ENCODE assay signal across 17 cellular contexts in the genomic region with DNA sequence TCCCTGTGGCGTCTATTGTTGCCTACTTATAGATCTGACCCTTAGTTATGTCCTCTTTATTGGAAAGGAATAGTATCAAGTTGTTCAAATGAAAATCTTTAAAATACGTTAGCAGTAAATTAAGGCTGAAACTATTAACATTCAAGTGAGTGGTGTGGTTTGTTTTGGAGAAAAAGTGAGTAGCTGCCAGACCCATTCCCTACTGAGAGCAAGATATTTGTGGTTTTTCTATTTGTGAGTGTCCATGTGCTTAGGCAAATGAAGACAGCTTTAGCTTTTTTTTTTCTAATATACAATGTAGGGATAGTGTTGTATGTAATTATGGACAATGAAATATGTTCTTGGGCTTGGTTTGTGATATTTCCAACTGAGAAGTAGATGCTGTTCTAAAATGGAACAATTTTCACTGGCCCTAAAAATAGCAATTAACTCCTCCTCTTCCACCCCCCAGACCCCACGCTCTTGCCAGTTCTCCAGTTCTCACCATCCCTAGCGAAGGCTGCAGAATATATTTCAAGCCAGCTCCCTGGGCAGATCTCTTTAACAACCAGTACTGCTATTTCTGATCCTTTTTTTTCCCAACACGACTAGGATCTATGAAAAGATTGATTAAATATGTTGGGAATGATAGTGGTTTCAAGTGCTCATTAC.
"Had no signal": no experiment of that assay in that cellular context is flagged by ENCODE, and none has a peak within 500 bp of the region (broad histone marks: within the 10 kb centered on the region; RNA-seq: fewer than 3 reads in every experiment).

No MANE protein-coding gene starts in this region.

- ATAC-seq: activated naive CD4-positive, alpha-beta T cell treated with anti-CD3 and anti-CD28 coated beads, Interleukin-2, amount 50 U/mL, for 72 hours; heart right ventricle; mucosa of descending colon; naive thymus-derived CD4-positive, alpha-beta T cell had no signal

- H3K4me3 Mint-ChIP-seq: activated T-helper 1 cell treated with anti-CD3 and anti-CD28 coated beads, Interleukin-12 subunit alpha, Interleukin-12 subunit beta, Interleukin-2, Interleukin-4 antibody, amounts not matched to agents 30 ng/mL and 10 ng/mL and 1 ng/mL, durations not matched to agents 14 hours and 24 hours and 36 hours; immature natural killer cell; naive thymus-derived CD4-positive, alpha-beta T cell; neural progenitor cell; T-helper 2 cell treated with Interferon-gamma antibody and Interleukin-4, amounts not matched to agents 5 μg/mL and 100 μg/mL, for 36 hours had no signal

- H3K27me3 Mint-ChIP-seq: naive thymus-derived CD4-positive, alpha-beta T cell; progenitor cell of endocrine pancreas had no signal

- DNase-seq: activated CD4-positive, alpha-beta T cell treated with anti-CD3 and anti-CD28 coated beads, Interleukin-2, amount 50 U/mL, for 48 hours; activated gamma-delta T cell treated with Interleukin-2 at 50 U/mL for 16 hours; activated T-cell treated with anti-CD3 and anti-CD28 coated beads for 4 hours; adrenal gland; erythroblast; heart right ventricle; immature natural killer cell; mesenchymal stem cell; mucosa of descending colon; naive thymus-derived CD4-positive, alpha-beta T cell; stimulated activated CD4-positive, alpha-beta T cell treated with anti-CD3 and anti-CD28 coated beads, Interleukin-2, amount 100 ng/mL, for 24 hours; stimulated activated naive CD4-positive, alpha-beta T cell treated with Interleukin-2 at 50 U/mL for 16 hours had no signal

- H3K9me3 Mint-ChIP-seq: activated T-helper 1 cell treated with anti-CD3 and anti-CD28 coated beads, Interleukin-12 subunit alpha, Interleukin-12 subunit beta, Interleukin-2, Interleukin-4 antibody, amounts not matched to agents 30 ng/mL and 10 ng/mL and 1 ng/mL, durations not matched to agents 14 hours and 24 hours and 36 hours; neural progenitor cell; T-helper 2 cell treated with Interferon-gamma antibody and Interleukin-4, amounts not matched to agents 5 μg/mL and 100 μg/mL, for 36 hours had no signal

- H3K27ac Mint-ChIP-seq: activated naive CD4-positive, alpha-beta T cell treated with anti-CD3 and anti-CD28 coated beads, Interleukin-2, amount 50 U/mL, for 72 hours; activated T-helper 1 cell treated with anti-CD3 and anti-CD28 coated beads, Interleukin-12 subunit alpha, Interleukin-12 subunit beta, Interleukin-2, Interleukin-4 antibody, amounts not matched to agents 30 ng/mL and 10 ng/mL and 1 ng/mL, durations not matched to agents 14 hours and 24 hours and 36 hours; naive thymus-derived CD4-positive, alpha-beta T cell; neural progenitor cell; progenitor cell of endocrine pancreas; T-helper 2 cell treated with Interferon-gamma antibody and Interleukin-4, amounts not matched to agents 5 μg/mL and 100 μg/mL, for 36 hours had no signal

- H3K4me1 Mint-ChIP-seq: immature natural killer cell; naive thymus-derived CD4-positive, alpha-beta T cell; neural progenitor cell had no signal

- H3K36me3 Mint-ChIP-seq: activated naive CD4-positive, alpha-beta T cell treated with anti-CD3 and anti-CD28 coated beads, Interleukin-2, amount 50 U/mL, for 72 hours; immature natural killer cell; naive thymus-derived CD4-positive, alpha-beta T cell; neural progenitor cell had no signal
